Comparison of ENCODE assay signal across 13 cellular contexts in the genomic region with DNA sequence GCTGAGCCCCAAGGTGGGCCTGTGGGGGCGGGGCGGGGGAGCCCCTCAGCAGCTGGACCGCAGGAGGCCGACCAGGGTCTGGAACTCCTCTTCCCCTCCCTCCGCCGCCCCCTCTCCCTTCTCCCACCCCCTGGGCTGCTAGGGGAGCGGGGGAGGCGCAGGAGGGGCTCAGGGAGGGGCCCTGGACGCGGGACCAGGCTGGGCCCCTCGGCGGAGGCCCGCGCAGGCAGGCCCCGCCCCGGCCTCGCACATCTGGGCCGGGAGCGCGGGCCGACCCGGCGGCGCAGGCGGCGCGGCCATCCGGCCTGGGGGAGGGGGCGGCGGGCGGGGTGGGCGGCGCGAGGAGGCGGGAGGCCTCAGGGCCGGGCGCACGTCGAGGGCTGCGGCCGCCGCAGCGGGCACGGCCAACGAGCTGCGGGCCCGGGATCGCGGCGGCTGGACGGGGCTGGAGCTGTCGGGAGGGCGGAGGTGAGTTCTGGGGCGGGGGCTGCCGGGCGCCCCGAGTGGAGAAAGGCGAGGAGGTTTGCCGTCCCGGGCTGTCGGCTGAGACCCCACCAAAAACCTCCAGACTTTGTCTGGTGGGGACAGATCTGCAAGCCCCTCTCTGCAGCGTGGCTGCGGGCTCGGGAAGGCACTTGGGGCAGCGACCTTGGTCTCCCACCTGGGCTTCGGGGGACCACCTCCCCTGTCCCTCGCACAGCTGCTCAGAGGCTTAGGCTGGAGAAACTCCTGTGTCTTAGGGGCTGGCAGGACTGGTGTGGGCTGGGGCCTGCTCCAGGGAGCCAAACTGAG. TPM values are rescaled to one million over a fixed set of nuclear protein-coding genes. Genes with fewer than 3 reads are reported as not detected.
DNase-seq lines count a peak whose midpoint lies in the region; ATAC-seq and TF ChIP-seq lines count a peak whose summit lies in the region.
"Had no signal": no experiment of that assay in that cellular context is flagged by ENCODE, and none has a peak within 500 bp of the region (broad histone marks: within the 10 kb centered on the region; RNA-seq: fewer than 3 reads in every experiment).

A gene with protein sequence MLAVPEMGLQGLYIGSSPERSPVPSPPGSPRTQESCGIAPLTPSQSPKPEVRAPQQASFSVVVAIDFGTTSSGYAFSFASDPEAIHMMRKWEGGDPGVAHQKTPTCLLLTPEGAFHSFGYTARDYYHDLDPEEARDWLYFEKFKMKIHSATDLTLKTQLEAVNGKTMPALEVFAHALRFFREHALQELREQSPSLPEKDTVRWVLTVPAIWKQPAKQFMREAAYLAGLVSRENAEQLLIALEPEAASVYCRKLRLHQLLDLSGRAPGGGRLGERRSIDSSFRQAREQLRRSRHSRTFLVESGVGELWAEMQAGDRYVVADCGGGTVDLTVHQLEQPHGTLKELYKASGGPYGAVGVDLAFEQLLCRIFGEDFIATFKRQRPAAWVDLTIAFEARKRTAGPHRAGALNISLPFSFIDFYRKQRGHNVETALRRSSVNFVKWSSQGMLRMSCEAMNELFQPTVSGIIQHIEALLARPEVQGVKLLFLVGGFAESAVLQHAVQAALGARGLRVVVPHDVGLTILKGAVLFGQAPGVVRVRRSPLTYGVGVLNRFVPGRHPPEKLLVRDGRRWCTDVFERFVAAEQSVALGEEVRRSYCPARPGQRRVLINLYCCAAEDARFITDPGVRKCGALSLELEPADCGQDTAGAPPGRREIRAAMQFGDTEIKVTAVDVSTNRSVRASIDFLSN (plus strand): TSS at position 359 of the 792 bp plus-strand sequence. CDS start 5,990 bp downstream, outside the sequence.

- H3K4me3 ChIP-seq in cardiac muscle cell = no peak within 1 kb of the TSS
- peak within 1 kb of the TSS; percentile 27 to 56 for H3K4me3 ChIP-seq in muscle layer of colon (ENCODE audit: low read depth in 1 of 2, low read length in 2 of 2)
- H3K4me3 ChIP-seq in upper lobe of right lung = peak within 1 kb of the TSS; percentile 50

- ATAC-seq in activated CD8-positive, alpha-beta memory T cell treated with anti-CD3 and anti-CD28 coated beads, Interleukin-2, amount 10 ng/mL, durations not matched to agents 7 days and 5 days = no peak
- peak; percentile 11 for ATAC-seq in upper lobe of right lung
- no peak for ATAC-seq in HG02678 (IDR thresholded peaks at IDR 0.05; ENCODE audit: unreplicated experiment)
- ATAC-seq in GM19035 (IDR thresholded peaks at IDR 0.05; ENCODE audit: unreplicated experiment) = no peak
- ATAC-seq: naive thymus-derived CD4-positive, alpha-beta T cell had no signal

- intact Hi-C loops in upper lobe of right lung (cut with DNase I) = no loop called here

- TF ChIP-seq CTCF in cardiac muscle cell (IDR thresholded peaks at IDR 0.05; ENCODE audit: low read depth, low read length) = no peak
- TF ChIP-seq CTCF in upper lobe of right lung (IDR thresholded peaks at IDR 0.05) = no peak

- H3K36me3 Mint-ChIP-seq in activated CD8-positive, alpha-beta memory T cell treated with anti-CD3 and anti-CD28 coated beads, Interleukin-2, amount 10 ng/mL, durations not matched to agents 7 days and 5 days = no peaks in the 10 kb centered on the region
- H3K36me3 Mint-ChIP-seq: activated naive CD8-positive, alpha-beta T cell treated with anti-CD3 and anti-CD28 coated beads, Interleukin-2, amount 10 ng/mL, durations not matched to agents 7 days and 5 days had no signal

- H3K27me3 Mint-ChIP-seq in activated CD8-positive, alpha-beta memory T cell treated with anti-CD3 and anti-CD28 coated beads, Interleukin-2, amount 10 ng/mL, durations not matched to agents 7 days and 5 days = peaks cover 52% of the 10 kb centered on the region

- CTCF ChIA-PET in activated CD8-positive, alpha-beta memory T cell treated with anti-CD3 and anti-CD28 coated beads, Interleukin-2, amount 10 ng/mL, durations not matched to agents 7 days and 5 days (lab: Charles Lee) = no interaction called here

- peaks cover 3% of the 10 kb centered on the region for H3K4me1 Mint-ChIP-seq in activated CD8-positive, alpha-beta memory T cell treated with anti-CD3 and anti-CD28 coated beads, Interleukin-2, amount 10 ng/mL, durations not matched to agents 7 days and 5 days

- H3K4me1 ChIP-seq in cardiac muscle cell (ENCODE audit: low read depth) = no peaks in the 10 kb centered on the region
- peaks cover 9% of the 10 kb centered on the region for H3K4me1 ChIP-seq in muscle layer of colon (ENCODE audit: insufficient read depth, low read length)
- peaks cover 11% of the 10 kb centered on the region for H3K4me1 ChIP-seq in upper lobe of right lung

- peaks cover 21% of the 10 kb centered on the region for H3K27me3 ChIP-seq in cardiac muscle cell
- peaks cover 10 to 31% of the 10 kb centered on the region in 2 donors for H3K27me3 ChIP-seq in muscle layer of colon (ENCODE audit: control insufficient read depth in 1 of 2, insufficient read depth in 2 of 2, low read length in 2 of 2)
- H3K27me3 ChIP-seq in upper lobe of right lung = peaks cover 8% of the 10 kb centered on the region

- H3K27ac Mint-ChIP-seq in activated CD8-positive, alpha-beta memory T cell treated with anti-CD3 and anti-CD28 coated beads, Interleukin-2, amount 10 ng/mL, durations not matched to agents 7 days and 5 days = no peak within 1 kb of the TSS

- no peaks in the 10 kb centered on the region for H3K9me3 Mint-ChIP-seq in activated CD8-positive, alpha-beta memory T cell treated with anti-CD3 and anti-CD28 coated beads, Interleukin-2, amount 10 ng/mL, durations not matched to agents 7 days and 5 days (ENCODE audit: low read depth)
- H3K9me3 Mint-ChIP-seq: activated naive CD8-positive, alpha-beta T cell treated with anti-CD3 and anti-CD28 coated beads, Interleukin-2, amount 10 ng/mL, durations not matched to agents 7 days and 5 days had no signal

- DNase-seq in activated CD8-positive, alpha-beta memory T cell treated with anti-CD3 and anti-CD28 coated beads, Interleukin-2, amount 50 U/mL, for 48 hours = peak; percentile 50
- no peak for DNase-seq in activated CD8-positive, alpha-beta memory T cell treated with anti-CD3 and anti-CD28 coated beads, Interleukin-2, amount 10 ng/mL, durations not matched to agents 7 days and 5 days
- DNase-seq in cardiac muscle cell (ENCODE audit: low read depth in 1 of 2, low spot score in 1 of 2) (peak; percentile 34 to 35), upper lobe of right lung (peak; percentile 62), T1000 (lab: John Stamatoyannopoulos, UW) (no peak)
- DNase-seq: activated naive CD8-positive, alpha-beta T cell treated with anti-CD3 and anti-CD28 coated beads, Interleukin-2, amount 10 ng/mL, durations not matched to agents 7 days and 5 days; KBM-7; naive thymus-derived CD4-positive, alpha-beta T cell; NCI-H2107; stimulated activated CD4-positive, alpha-beta T cell treated with anti-CD3 and anti-CD28 coated beads, Interleukin-4, amount 100 ng/mL, for 1 hour had no signal

- H3K27ac ChIP-seq in cardiac muscle cell (no peak within 1 kb of the TSS), muscle layer of colon (ENCODE audit: low read depth, low read length) (peak within 1 kb of the TSS; percentile 13), upper lobe of right lung (peak within 1 kb of the TSS; percentile 76)

- no peaks in the 10 kb centered on the region for H3K9me3 ChIP-seq in cardiac muscle cell (ENCODE audit: low read depth)
- H3K9me3 ChIP-seq in muscle layer of colon (ENCODE audit: low read length) = no peaks in the 10 kb centered on the region
- H3K9me3 ChIP-seq in upper lobe of right lung = no peaks in the 10 kb centered on the region

- H3K36me3 ChIP-seq in cardiac muscle cell (no peaks in the 10 kb centered on the region), muscle layer of colon (ENCODE audit: insufficient read depth, low read length) (no peaks in the 10 kb centered on the region), upper lobe of right lung (no peaks in the 10 kb centered on the region)

- no peak within 1 kb of the TSS for H3K9ac ChIP-seq in muscle layer of colon (ENCODE audit: low read length)

- H3K4me3 Mint-ChIP-seq in activated CD8-positive, alpha-beta memory T cell treated with anti-CD3 and anti-CD28 coated beads, Interleukin-2, amount 10 ng/mL, durations not matched to agents 7 days and 5 days = no peak within 1 kb of the TSS
- H3K4me3 Mint-ChIP-seq: activated naive CD8-positive, alpha-beta T cell treated with anti-CD3 and anti-CD28 coated beads, Interleukin-2, amount 10 ng/mL, durations not matched to agents 7 days and 5 days had no signal

RNA-seq across cellular contexts. Expression of the gene that starts here (rescaled TPM):
- total RNA-seq in activated CD8-positive, alpha-beta memory T cell treated with anti-CD3 and anti-CD28 coated beads, Interleukin-2, amount 10 ng/mL, durations not matched to agents 7 days and 5 days = not detected
- total RNA-seq in cardiac muscle cell = 0.18 and 0.92 TPM in 2 replicates
- polyA plus RNA-seq in cardiac muscle cell = 1.2 TPM in 1 of 2 replicates, not detected in the other
- total RNA-seq in upper lobe of right lung = 33.7 TPM
- total RNA-seq: activated naive CD8-positive, alpha-beta T cell treated with anti-CD3 and anti-CD28 coated beads, Interleukin-2, amount 10 ng/mL, durations not matched to agents 7 days and 5 days; naive thymus-derived CD4-positive, alpha-beta T cell had no signal

Comparison
In these comparisons a context has a peak if more than half of its experiments do, and no peak if none do; other contexts are left out.
1. RNA of the gene that starts here (total RNA-seq): 33.7 TPM in upper lobe of right lung (single experiment); 0.18 to 0.92 TPM in cardiac muscle cell and not detected in activated CD8-positive, alpha-beta memory T cell treated with anti-CD3 and anti-CD28 coated beads, Interleukin-2, amount 10 ng/mL, durations not matched to agents 7 days and 5 days; every median in the first group is over 10 times any median in the second.
2. DNase-seq: peak in activated CD8-positive, alpha-beta memory T cell treated with anti-CD3 and anti-CD28 coated beads, Interleukin-2, amount 50 U/mL, for 48 hours (single experiment), cardiac muscle cell (2 of 2) and upper lobe of right lung (single experiment); none in activated CD8-positive, alpha-beta memory T cell treated with anti-CD3 and anti-CD28 coated beads, Interleukin-2, amount 10 ng/mL, durations not matched to agents 7 days and 5 days (single experiment) and T1000 (single experiment).